In genomic region chr16:81703177-81704155, GRCh38 we compare ENCODE assay signal across 9 cellular contexts.
DNase-seq lines count a peak whose midpoint lies in the region; ATAC-seq and TF ChIP-seq lines count a peak whose summit lies in the region.
"Had no signal": no experiment of that assay in that cellular context is flagged by ENCODE, and none has a peak within 500 bp of the region (broad histone marks: within the 10 kb centered on the region; RNA-seq: fewer than 3 reads in every experiment).

No MANE protein-coding gene starts in this region.

- H3K4me1 ChIP-seq in left lung: no peaks in the 10 kb centered on the region
- H3K4me1 ChIP-seq in tibial artery: no peaks in the 10 kb centered on the region

- DNase-seq in stimulated activated naive CD8-positive, alpha-beta T cell treated with anti-CD3 and anti-CD28 coated beads, Interleukin-15, Interleukin-2, amounts not matched to agents 100 U/mL and 50 U/mL, for 24 hours: no peak
- DNase-seq in amniotic stem cell (lab: John Stamatoyannopoulos, UW) (peak; percentile 49), left lung (peak; percentile 59 to 63), tibial artery (no peak), NCI-H2171 (lab: John Stamatoyannopoulos, UW) (no peak)
- no peak for DNase-seq in stimulated activated CD8-positive, alpha-beta memory T cell treated with anti-CD3 and anti-CD28 coated beads, Interleukin-4, amount 100 ng/mL, for 48 hours
- DNase-seq: stimulated activated CD4-positive, alpha-beta T cell treated with anti-CD3 and anti-CD28 coated beads, Interleukin-2, amount 100 ng/mL, for 24 hours had no signal

- no peaks in the 10 kb centered on the region for H3K27me3 ChIP-seq in left lung
- no peaks in the 10 kb centered on the region for H3K27me3 ChIP-seq in tibial artery

- H3K9me3 ChIP-seq in left lung (no peaks in the 10 kb centered on the region), tibial artery (no peaks in the 10 kb centered on the region)

- peaks cover 33% of the 10 kb centered on the region for H3K36me3 Mint-ChIP-seq in stimulated activated naive CD8-positive, alpha-beta T cell treated with anti-CD3 and anti-CD28 coated beads, Interleukin-15, Interleukin-2, amounts not matched to agents 100 ng/mL and 50 ng/mL, for 24 hours (ENCODE audit: low read depth)

- H3K27ac ChIP-seq in left lung: no peak overlapping the region
- H3K27ac ChIP-seq in tibial artery: no peak overlapping the region

- intact Hi-C loops in left lung (cut with DNase I) (no loop called here), tibial artery (cut with DNase I; ENCODE audit: low total_unique reads) (no loop called here)

- no peaks in the 10 kb centered on the region for H3K4me1 Mint-ChIP-seq in stimulated activated naive CD8-positive, alpha-beta T cell treated with anti-CD3 and anti-CD28 coated beads, Interleukin-15, Interleukin-2, amounts not matched to agents 100 ng/mL and 50 ng/mL, for 24 hours (ENCODE audit: low read depth)

- H3K4me3 ChIP-seq in left lung (no peak overlapping the region), tibial artery (no peak overlapping the region)

- no peak for ATAC-seq in stimulated activated naive CD8-positive, alpha-beta T cell treated with anti-CD3 and anti-CD28 coated beads, Interleukin-15, Interleukin-2, amounts not matched to agents 100 U/mL and 50 U/mL, for 24 hours
- ATAC-seq in left lung (peak; percentile 38), GM19455 (IDR thresholded peaks at IDR 0.05; ENCODE audit: unreplicated experiment) (no peak)

- no peaks in the 10 kb centered on the region for H3K27me3 Mint-ChIP-seq in stimulated activated naive CD8-positive, alpha-beta T cell treated with anti-CD3 and anti-CD28 coated beads, Interleukin-15, Interleukin-2, amounts not matched to agents 100 ng/mL and 50 ng/mL, for 24 hours

- no peak overlapping the region for H3K4me3 Mint-ChIP-seq in stimulated activated naive CD8-positive, alpha-beta T cell treated with anti-CD3 and anti-CD28 coated beads, Interleukin-15, Interleukin-2, amounts not matched to agents 100 ng/mL and 50 ng/mL, for 24 hours

- peak overlapping the region; percentile 43 for H3K27ac Mint-ChIP-seq in stimulated activated naive CD8-positive, alpha-beta T cell treated with anti-CD3 and anti-CD28 coated beads, Interleukin-15, Interleukin-2, amounts not matched to agents 100 ng/mL and 50 ng/mL, for 24 hours

- no peaks in the 10 kb centered on the region for H3K9me3 Mint-ChIP-seq in stimulated activated naive CD8-positive, alpha-beta T cell treated with anti-CD3 and anti-CD28 coated beads, Interleukin-15, Interleukin-2, amounts not matched to agents 100 ng/mL and 50 ng/mL, for 24 hours

- TF ChIP-seq CTCF in left lung (IDR thresholded peaks at IDR 0.05): no peak
- no peak for TF ChIP-seq CTCF in tibial artery (IDR thresholded peaks at IDR 0.05)

- H3K36me3 ChIP-seq in left lung (peaks cover 0 to 94% of the 10 kb centered on the region in 2 donors), tibial artery (peaks cover 7 to 80% (median 48%) of the 10 kb centered on the region in 3 donors)

Comparison
In these comparisons a context has a peak if more than half of its experiments do, and no peak if none do; other contexts are left out.
1. DNase-seq: peak in amniotic stem cell (single experiment) and left lung (2 of 2); none in stimulated activated naive CD8-positive, alpha-beta T cell treated with anti-CD3 and anti-CD28 coated beads, Interleukin-15, Interleukin-2, amounts not matched to agents 100 U/mL and 50 U/mL, for 24 hours (single experiment), tibial artery (0 of 2), stimulated activated CD8-positive, alpha-beta memory T cell treated with anti-CD3 and anti-CD28 coated beads, Interleukin-4, amount 100 ng/mL, for 48 hours (single experiment) and NCI-H2171 (single experiment).